ENCODE assay signal across 22 cellular contexts in the genomic region with DNA sequence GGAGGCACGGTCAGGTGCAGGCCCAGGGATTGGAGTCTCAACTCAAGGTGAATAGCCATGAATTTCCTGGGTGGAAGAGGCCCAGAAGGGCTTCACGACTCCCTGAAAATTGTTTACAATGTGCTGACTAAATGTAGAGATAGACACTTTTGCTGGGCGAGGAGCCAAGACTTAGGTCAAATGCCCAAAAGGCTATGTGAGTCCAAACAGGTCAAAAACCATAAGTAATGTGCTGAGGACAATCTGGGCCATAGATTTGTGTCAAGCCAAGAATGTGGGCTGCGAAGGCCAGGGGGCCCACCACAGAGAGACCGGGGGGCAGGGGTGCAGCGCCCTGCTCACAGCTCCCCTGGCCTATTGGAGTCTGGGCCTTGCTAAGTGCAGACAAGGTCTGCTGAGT.
DNase-seq lines count a peak whose midpoint lies in the region; ATAC-seq, FAIRE-seq and TF ChIP-seq lines count a peak whose summit lies in the region.
"Had no signal": no experiment of that assay in that cellular context is flagged by ENCODE, and none has a peak within 500 bp of the region (broad histone marks: within the 10 kb centered on the region; RNA-seq: fewer than 3 reads in every experiment).

No MANE protein-coding gene starts in this region.

- no TSS peak for BruUV-seq in HepG2 (replicated peaks; lab: Mats Ljungman, UMichigan)

- H3K9me3 Mint-ChIP-seq in activated naive CD8-positive, alpha-beta T cell treated with anti-CD3 and anti-CD28 coated beads for 36 hours = no peaks in the 10 kb centered on the region
- no peaks in the 10 kb centered on the region for H3K9me3 Mint-ChIP-seq in neural progenitor cell
- H3K9me3 Mint-ChIP-seq: CD4-positive, alpha-beta T cell; IgD-negative memory B cell had no signal

- no peak overlapping the region for H3K27ac ChIP-seq in BLaER1 treated with 17β-estradiol and CSF1 and Interleukin-3, amounts not matched to agents 10 nM and 100 nM
- H3K27ac ChIP-seq in HepG2 (ENCODE audit: extremely low read length, insufficient read depth, low read length) (no peak overlapping the region), neural progenitor cell (no peak overlapping the region)

- WGBS in HepG2 (ENCODE audit: low lambda C conversion rate) = 13% methylated on average over 5 of the region's 6 CpGs

- H4K20me1 ChIP-seq in BLaER1 treated with 17β-estradiol and CSF1 and Interleukin-3, amounts not matched to agents 10 nM and 100 nM = no peaks in the 10 kb centered on the region
- H4K20me1 ChIP-seq in HepG2 (ENCODE audit: insufficient read depth, low read length) = no peaks in the 10 kb centered on the region
- no peaks in the 10 kb centered on the region for H4K20me1 ChIP-seq in neural progenitor cell (ENCODE audit: low read depth)

- TF ChIP-seq CTCF in HepG2 (CRISPR knock-in tag; IDR thresholded peaks at IDR 0.05) (no peak), neural progenitor cell (IDR thresholded peaks at IDR 0.05) (no peak)

- no peak for FAIRE-seq in HepG2 (lab: Jason Lieb, UNC)
- FAIRE-seq: GM12878 had no signal

- H3K27me3 Mint-ChIP-seq in activated naive CD8-positive, alpha-beta T cell treated with anti-CD3 and anti-CD28 coated beads for 36 hours = no peaks in the 10 kb centered on the region
- peaks cover 8% of the 10 kb centered on the region for H3K27me3 Mint-ChIP-seq in neural progenitor cell (ENCODE audit: insufficient read depth, low read depth)
- H3K27me3 Mint-ChIP-seq: CD4-positive, alpha-beta T cell had no signal

- intact Hi-C loops in HepG2 (cut with micrococcal nuclease; ENCODE audit: unreplicated experiment) = no loop called here

- H3K4me3 ChIP-seq in BLaER1 treated with 17β-estradiol and CSF1 and Interleukin-3, amounts not matched to agents 10 nM and 100 nM = no peak overlapping the region
- H3K4me3 ChIP-seq in HepG2 (replicated peaks in 1 of 3; ENCODE audit: insufficient read depth in 1 of 3, low read depth in 2 of 3, low read length in 3 of 3) (no peak overlapping the region), neural progenitor cell (no peak overlapping the region)
- H3K4me3 ChIP-seq: GM12878, SJCRH30 had no signal

- H3K27me3 ChIP-seq in BLaER1 treated with 17β-estradiol and CSF1 and Interleukin-3, amounts not matched to agents 10 nM and 100 nM = peaks cover 0 to 7% (median 0%) of the 10 kb centered on the region in 11 experiments; a peak in 1 of 22 replicates
- H3K27me3 ChIP-seq in HepG2 (ENCODE audit: control insufficient read depth in 1 of 2, insufficient read depth in 2 of 2, low read length in 2 of 2) (no peaks in the 10 kb centered on the region), neural progenitor cell (no peaks in the 10 kb centered on the region)
- H3K27me3 ChIP-seq: SJCRH30 had no signal

- no peak for ATAC-seq in HepG2
- ATAC-seq: GM12878 had no signal

- no peak overlapping the region for H3K4me3 Mint-ChIP-seq in activated naive CD8-positive, alpha-beta T cell treated with anti-CD3 and anti-CD28 coated beads for 36 hours
- no peak overlapping the region for H3K4me3 Mint-ChIP-seq in neural progenitor cell
- H3K4me3 Mint-ChIP-seq: CD4-positive, alpha-beta T cell; IgD-negative memory B cell had no signal

- no peaks in the 10 kb centered on the region for H3K36me3 Mint-ChIP-seq in activated naive CD8-positive, alpha-beta T cell treated with anti-CD3 and anti-CD28 coated beads for 36 hours
- H3K36me3 Mint-ChIP-seq in neural progenitor cell = no peaks in the 10 kb centered on the region

- TF ChIP-seq POLR2A in HepG2 (IDR thresholded peaks at IDR 0.05; ENCODE audit: insufficient read depth in 1 of 2, low read depth in 2 of 2, low read length in 2 of 2) = no peak

- H3K36me3 ChIP-seq in BLaER1 treated with 17β-estradiol and CSF1 and Interleukin-3, amounts not matched to agents 10 nM and 100 nM = no peaks in the 10 kb centered on the region
- no peaks in the 10 kb centered on the region for H3K36me3 ChIP-seq in HepG2 (replicated peaks in 1 of 2; ENCODE audit: control insufficient read depth in 1 of 2, insufficient read depth in 2 of 2, low read length in 2 of 2)
- H3K36me3 ChIP-seq in neural progenitor cell = no peaks in the 10 kb centered on the region
- H3K36me3 ChIP-seq: SJCRH30 had no signal

- TF ChIP-seq EP300 in HepG2 (IDR thresholded peaks at IDR 0.05; ENCODE audit: low read depth in 2 of 2, low read length in 2 of 2) = no peak
- no peak for TF ChIP-seq EP300 in HepG2 (CRISPR knock-in tag; IDR thresholded peaks at IDR 0.05; ENCODE audit: borderline replicate concordance)

- no peaks in the 10 kb centered on the region for H3K9me3 ChIP-seq in BLaER1 treated with 17β-estradiol and CSF1 and Interleukin-3, amounts not matched to agents 10 nM and 100 nM (replicated peaks in 1 of 11)
- H3K9me3 ChIP-seq in HepG2 (ENCODE audit: low read length) (no peaks in the 10 kb centered on the region), neural progenitor cell (ENCODE audit: low read depth) (no peaks in the 10 kb centered on the region)
- H3K9me3 ChIP-seq: SJCRH30 had no signal

- H3K79me2 ChIP-seq in HepG2 (ENCODE audit: insufficient read depth, low read length) = no peaks in the 10 kb centered on the region
- H3K79me2 ChIP-seq in neural progenitor cell (ENCODE audit: low read depth) = no peaks in the 10 kb centered on the region

- TF ChIP-seq RAD21 in HepG2 (CRISPR knock-in tag; IDR thresholded peaks at IDR 0.05) = no peak

- H3K9ac ChIP-seq in BLaER1 treated with 17β-estradiol and CSF1 and Interleukin-3, amounts not matched to agents 10 nM and 100 nM = no peak overlapping the region
- no peak overlapping the region for H3K9ac ChIP-seq in HepG2 (ENCODE audit: insufficient read depth, low read depth, low read length)
- H3K9ac ChIP-seq in neural progenitor cell = no peak overlapping the region

- POLR2A ChIA-PET in HepG2 (lab: Yijun Ruan, JAX) = interaction anchor here (0.9 kb wide), 1 partner anchor 9 kb away, joined by 4 read pairs; no protein-coding TSS in a partner anchor

- in situ Hi-C loops in HepG2 (cut with HindIII; ENCODE audit: extremely low pct_ligation_motif_present, low pct_unique_long_range_greater_than_20kb) = no loop called here

- H3K4me1 Mint-ChIP-seq in activated naive CD8-positive, alpha-beta T cell treated with anti-CD3 and anti-CD28 coated beads for 36 hours = peaks cover 5% of the 10 kb centered on the region
- H3K4me1 Mint-ChIP-seq in neural progenitor cell = peaks cover 26% of the 10 kb centered on the region

- peak; percentile 40 for DNase-seq in HT-29 (ENCODE audit: low spot score)
- peak; percentile 10 for DNase-seq in amniotic epithelial cell (ENCODE audit: low read depth)
- DNase-seq in HepG2 (ENCODE audit: low spot score) = no peak
- DNase-seq in SKM-1 (lab: John Stamatoyannopoulos, UW; ENCODE audit: unreplicated experiment) = no peak
- no peak for DNase-seq in central memory CD4-positive, alpha-beta T cell
- DNase-seq in activated naive CD8-positive, alpha-beta T cell treated with anti-CD3 and anti-CD28 coated beads for 36 hours = no peak
- no peak for DNase-seq in neural progenitor cell (ENCODE audit: low spot score)
- DNase-seq: ACHN; CD4-positive, alpha-beta T cell; DMS79 treated with DMSO at 0.1 percent for 48 hours; GDM1; HCEC 1CT; NCI-H1436; NCI-H2029 treated with DMSO at 0.1 percent for 48 hours; NCI-H2171 treated with DMSO at 0.1 percent for 48 hours; NCI-H524 treated with DMSO at 0.1 percent for 48 hours; OCI-M1; SJCRH30; SW 1271 had no signal

- no peaks in the 10 kb centered on the region for H3F3A ChIP-seq in neural progenitor cell (ENCODE audit: low read depth)

- no peak overlapping the region for H3K27ac Mint-ChIP-seq in activated naive CD8-positive, alpha-beta T cell treated with anti-CD3 and anti-CD28 coated beads for 36 hours
- no peak overlapping the region for H3K27ac Mint-ChIP-seq in neural progenitor cell
- H3K27ac Mint-ChIP-seq: CD4-positive, alpha-beta T cell had no signal

- H2AFZ ChIP-seq in HepG2 (ENCODE audit: low read length) = no peak overlapping the region
- no peak overlapping the region for H2AFZ ChIP-seq in neural progenitor cell (replicated peaks)

- H3K4me2 ChIP-seq in BLaER1 treated with 17β-estradiol and CSF1 and Interleukin-3, amounts not matched to agents 10 nM and 100 nM = peak overlapping the region in 6 of 11 experiments; percentile 69 to 87 (median 82); a peak in 10 of 22 replicates
- H3K4me2 ChIP-seq in HepG2 (ENCODE audit: low read depth, low read length) (no peak overlapping the region), neural progenitor cell (no peak overlapping the region)

- CTCF ChIA-PET in HepG2 (lab: Yijun Ruan, JAX; ENCODE audit: low intra/inter-chr PET ratio, low total read pairs) = no interaction called here

- peaks cover 19 to 100% (median 63%) of the 10 kb centered on the region in 10 experiments; a peak in 19 of 20 replicates for H3K4me1 ChIP-seq in BLaER1 treated with 17β-estradiol and CSF1 and Interleukin-3, amounts not matched to agents 10 nM and 100 nM
- H3K4me1 ChIP-seq in HepG2 (ENCODE audit: insufficient read depth, low read length) = peaks cover 52% of the 10 kb centered on the region
- H3K4me1 ChIP-seq in neural progenitor cell = peaks cover 8% of the 10 kb centered on the region

TF ChIP-seq in HepG2, 621 proteins besides CTCF, POLR2A, EP300 and RAD21 (continues in another document):
- TF ChIP-seq HOXA7 (CRISPR knock-in tag; IDR thresholded peaks at IDR 0.05) (no peak), FOSL2 (CRISPR knock-in tag; IDR thresholded peaks at IDR 0.05) (no peak), SOX6 (IDR thresholded peaks at IDR 0.05) (no peak), SOX6 (CRISPR knock-in tag; IDR thresholded peaks at IDR 0.05) (no peak), ZNF317 (CRISPR knock-in tag; IDR thresholded peaks at IDR 0.05) (no peak)

Comparison
In these comparisons a context has a peak if more than half of its experiments do, and no peak if none do; other contexts are left out.
1. H3K4me2 ChIP-seq: peak in BLaER1 treated with 17β-estradiol and CSF1 and Interleukin-3, amounts not matched to agents 10 nM and 100 nM (6 of 11); none in HepG2 (single experiment) and neural progenitor cell (single experiment).
2. DNase-seq: peak in HT-29 (single experiment) and amniotic epithelial cell (single experiment); none in HepG2 (single experiment), SKM-1 (single experiment), central memory CD4-positive, alpha-beta T cell (single experiment), activated naive CD8-positive, alpha-beta T cell treated with anti-CD3 and anti-CD28 coated beads for 36 hours (single experiment) and neural progenitor cell (single experiment).